8 cellular contexts compared by ENCODE assay signal in genomic region chr4:10461091-10461849, GRCh38. TPM values are rescaled to one million over a fixed set of nuclear protein-coding genes. Genes with fewer than 3 reads are reported as not detected.
DNase-seq lines count a peak whose midpoint lies in the region; ATAC-seq and TF ChIP-seq lines count a peak whose summit lies in the region.

No MANE protein-coding gene starts in this region.

- POLR2A ChIA-PET in activated CD4-positive, alpha-beta T cell treated with anti-CD3 and anti-CD28 coated beads, Interleukin-2, amount 10 ng/mL, durations not matched to agents 7 days and 5 days (lab: Charles Lee): no interaction called here

- CTCF ChIA-PET in activated CD4-positive, alpha-beta T cell treated with anti-CD3 and anti-CD28 coated beads, Interleukin-2, amount 10 ng/mL, durations not matched to agents 7 days and 5 days (lab: Charles Lee): interaction anchor here (0.6 to 2.2 kb wide), 29 partner anchors 8 to 344 kb away, joined by 3 to 13 read pairs (median 5); no protein-coding TSS in a partner anchor

- H3K27me3 ChIP-seq in DOHH2 (ENCODE audit: control insufficient read depth, low read length): no peaks in the 10 kb centered on the region
- H3K27me3 ChIP-seq in dorsolateral prefrontal cortex: peaks cover 0 to 60% (median 30%) of the 10 kb centered on the region in 45 donors

- no peaks in the 10 kb centered on the region for H4K20me1 ChIP-seq in DOHH2 (ENCODE audit: control insufficient read depth, insufficient read depth, low read depth, low read length)

- H3K4me3 Mint-ChIP-seq in activated CD4-positive, alpha-beta T cell treated with anti-CD3 and anti-CD28 coated beads, Interleukin-2, amount 10 ng/mL, durations not matched to agents 7 days and 5 days: peak overlapping the region; percentile 62

- peaks cover 24% of the 10 kb centered on the region for H3K27me3 Mint-ChIP-seq in activated CD4-positive, alpha-beta T cell treated with anti-CD3 and anti-CD28 coated beads, Interleukin-2, amount 10 ng/mL, durations not matched to agents 7 days and 5 days

- H3K4me1 Mint-ChIP-seq in activated CD4-positive, alpha-beta T cell treated with anti-CD3 and anti-CD28 coated beads, Interleukin-2, amount 10 ng/mL, durations not matched to agents 7 days and 5 days: peaks cover 22% of the 10 kb centered on the region

- H3K4me3 ChIP-seq in DOHH2 (ENCODE audit: low read length): peak overlapping the region; percentile 64
- H3K4me3 ChIP-seq in Jurkat, Clone E6-1 (ENCODE audit: low read length): peak overlapping the region; percentile 66
- peak overlapping the region in 52 of 59 donors; percentile 7 to 56 (median 36) for H3K4me3 ChIP-seq in dorsolateral prefrontal cortex

- intact Hi-C loops in dorsolateral prefrontal cortex (cut with DNase I): no loop called here

- no peaks in the 10 kb centered on the region for H3F3A ChIP-seq in DOHH2 (ENCODE audit: control insufficient read depth, insufficient read depth)

- peaks cover 5% of the 10 kb centered on the region; the same call in 1 of the 2 replicates for H3K9me3 ChIP-seq in DOHH2 (ENCODE audit: control insufficient read depth, insufficient read depth, low read length)

- H3K79me2 ChIP-seq in DOHH2 (ENCODE audit: control insufficient read depth, low read length): peaks cover 3% of the 10 kb centered on the region

- peak; percentile 75 for ATAC-seq in GM21528 (IDR thresholded peaks at IDR 0.05; ENCODE audit: low FRiP score, unreplicated experiment)

- H3K4me2 ChIP-seq in DOHH2 (ENCODE audit: low read length): peak overlapping the region; percentile 65

- peaks cover 4% of the 10 kb centered on the region for H3K9me3 Mint-ChIP-seq in activated CD4-positive, alpha-beta T cell treated with anti-CD3 and anti-CD28 coated beads, Interleukin-2, amount 10 ng/mL, durations not matched to agents 7 days and 5 days

- peak; percentile 70 for TF ChIP-seq CTCF in DOHH2 (IDR thresholded peaks at IDR 0.05; ENCODE audit: low read depth, low read length, poor library complexity, severe bottlenecking)
- TF ChIP-seq CTCF in dorsolateral prefrontal cortex (IDR thresholded peaks at IDR 0.05 in 54 of 56, conservative IDR thresholded peaks at IDR 0.05 in 2 of 56; ENCODE audit: low read depth in 1 of 56, partially characterized antibody in 56 of 56): peak; percentile 18 to 86 (median 66)

- H3K27ac Mint-ChIP-seq in activated CD4-positive, alpha-beta T cell treated with anti-CD3 and anti-CD28 coated beads, Interleukin-2, amount 10 ng/mL, durations not matched to agents 7 days and 5 days: no peak overlapping the region

- H3K36me3 Mint-ChIP-seq in activated CD4-positive, alpha-beta T cell treated with anti-CD3 and anti-CD28 coated beads, Interleukin-2, amount 10 ng/mL, durations not matched to agents 7 days and 5 days (ENCODE audit: low read depth): peaks cover 1% of the 10 kb centered on the region

- H3K27ac ChIP-seq in DOHH2 (ENCODE audit: low read depth, low read length) (no peak overlapping the region), dorsolateral prefrontal cortex (no peak overlapping the region)

- peak; percentile 41 for DNase-seq in Jurkat, Clone E6-1 (ENCODE audit: low read depth, low spot score)
- peak; percentile 71 for DNase-seq in activated CD4-positive, alpha-beta T cell treated with anti-CD3 and anti-CD28 coated beads, Interleukin-2, amount 10 ng/mL, durations not matched to agents 7 days and 5 days
- DNase-seq in dorsolateral prefrontal cortex: peak in 2 of 10 donors; percentile 36 to 52
- DNase-seq in lung microvascular endothelial cell (ENCODE audit: low read depth in 2 of 2): peak; percentile 47 to 77
- DNase-seq in stimulated activated CD8-positive, alpha-beta memory T cell treated with anti-CD3 and anti-CD28 coated beads, Interleukin-15, amount 100 ng/mL, for 4 hours (ENCODE audit: low read depth in 2 of 2): peak; percentile 27 to 54
- DNase-seq in NCI-H1048 (lab: John Stamatoyannopoulos, UW): no peak

- peaks cover 15% of the 10 kb centered on the region for H3K4me1 ChIP-seq in DOHH2 (ENCODE audit: control insufficient read depth, low read length)

- no peaks in the 10 kb centered on the region for H3K36me3 ChIP-seq in DOHH2 (ENCODE audit: control insufficient read depth, low read length)

- H3K9me2 ChIP-seq in DOHH2 (replicated peaks; ENCODE audit: control insufficient read depth, low read length): no peaks in the 10 kb centered on the region

RNA-seq across cellular contexts. Expression of gene ZNF518B, which starts 4.0 kb away (rescaled TPM):
- 17.0 TPM for polyA plus RNA-seq in Jurkat, Clone E6-1 (2012; ENCODE audit: insufficient read depth, insufficient read length)
- total RNA-seq in activated CD4-positive, alpha-beta T cell treated with anti-CD3 and anti-CD28 coated beads, Interleukin-2, amount 10 ng/mL, durations not matched to agents 7 days and 5 days: 10 to 100 TPM; 16.9 to 19.6 TPM
- 10 to 100 TPM in 119 of 120 experiments, 1 to 10 TPM in 1; 10.0 to 34.6 (median 22.1) TPM for total RNA-seq in dorsolateral prefrontal cortex
- 18.1 and 19.2 TPM in 2 replicates for total RNA-seq in lung microvascular endothelial cell
